ENCODE assay signal across 14 cellular contexts in the genomic region with DNA sequence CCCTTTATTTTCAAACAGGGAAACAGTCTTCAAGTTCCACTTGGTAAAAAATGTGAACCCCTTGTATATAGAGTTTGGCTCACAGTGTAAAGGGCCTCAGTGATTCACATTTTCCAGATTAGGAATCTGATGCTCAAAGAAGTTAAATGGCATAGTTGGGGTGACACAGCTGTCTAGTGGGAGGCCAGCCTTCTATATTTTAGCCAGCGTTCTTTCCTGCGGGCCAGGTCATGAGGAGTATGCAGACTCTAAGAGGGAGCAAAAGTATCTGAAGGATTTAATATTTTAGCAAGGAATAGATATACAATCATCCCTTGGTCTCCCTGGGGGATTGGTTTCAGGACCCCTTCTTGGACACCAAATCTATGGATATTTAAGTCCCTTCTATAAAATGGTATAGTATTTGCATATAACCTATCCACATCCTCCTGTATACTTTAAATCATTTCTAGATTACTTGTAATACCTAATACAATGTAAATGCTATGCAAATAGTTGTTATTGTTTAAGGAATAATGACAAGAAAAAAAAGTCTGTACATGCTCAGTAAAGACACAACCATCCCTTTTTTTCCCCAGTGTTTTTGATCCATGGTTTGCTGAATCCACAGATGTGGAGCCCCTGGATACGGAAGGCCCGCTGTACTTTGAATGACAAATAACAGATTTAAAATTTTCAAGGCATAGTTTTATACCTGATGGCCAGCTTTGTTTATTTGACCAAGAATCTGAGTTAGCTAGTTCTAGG. TPM values are rescaled to one million over a fixed set of nuclear protein-coding genes. Genes with fewer than 3 reads are reported as not detected.
DNase-seq lines count a peak whose midpoint lies in the region; ATAC-seq and TF ChIP-seq lines count a peak whose summit lies in the region.
"Had no signal": no experiment of that assay in that cellular context is flagged by ENCODE, and none has a peak within 500 bp of the region (broad histone marks: within the 10 kb centered on the region; RNA-seq: fewer than 3 reads in every experiment).

No MANE protein-coding gene starts in this region.

- H3K4me3 ChIP-seq in Karpas-422 (ENCODE audit: low read length) (no peak overlapping the region), spleen (peak overlapping the region in 1 of 8 donors; percentile 91)
- H3K4me3 ChIP-seq: adrenal gland, left lung, upper lobe of right lung had no signal

- H2AFZ ChIP-seq in Karpas-422 (ENCODE audit: low read length) = no peak overlapping the region

- TF ChIP-seq CTCF in spleen (IDR thresholded peaks at IDR 0.05 in 8 of 11, conservative IDR thresholded peaks at IDR 0.05 in 3 of 11) = no peak

- H3K9me3 ChIP-seq in Karpas-422 (ENCODE audit: low read length) (no peaks in the 10 kb centered on the region), spleen (no peaks in the 10 kb centered on the region)
- H3K9me3 ChIP-seq: adrenal gland, left lung, upper lobe of right lung had no signal

- peaks cover 26% of the 10 kb centered on the region for H3K79me2 ChIP-seq in Karpas-422 (ENCODE audit: low read length)

- no peak for TF ChIP-seq POLR2A in spleen (IDR thresholded peaks at IDR 0.05)

- intact Hi-C loops in spleen (cut with DNase I; ENCODE audit: low total_unique reads) = no loop called here

- no peaks in the 10 kb centered on the region for H3K9me3 Mint-ChIP-seq in activated T-cell treated with anti-CD3 and anti-CD28 coated beads, Interleukin-2, amount 50 U/mL, for 72 hours
- no peaks in the 10 kb centered on the region for H3K9me3 Mint-ChIP-seq in activated T-helper 17 cell treated with anti-CD3 and anti-CD28 coated beads, Interleukin-2, amount 50 U/mL, for 72 hours

- DNase-seq in activated T-cell treated with anti-CD3 and anti-CD28 coated beads, Interleukin-2, amount 50 U/mL, for 72 hours = no peak
- DNase-seq in activated T-cell treated with anti-CD3 and anti-CD28 coated beads, Interleukin-2, amount 50 U/mL, for 1 hour = no peak
- peak; percentile 47 for DNase-seq in Karpas-422
- no peak for DNase-seq in spleen
- no peak for DNase-seq in NCI-H510A treated with DMSO at 0.1 percent for 48 hours (lab: John Stamatoyannopoulos, UW)
- DNase-seq in stimulated activated CD4-positive, alpha-beta T cell treated with anti-CD3 and anti-CD28 coated beads, Interleukin-2, amount 100 ng/mL, for 48 hours = no peak
- no peak for DNase-seq in substantia nigra (lab: John Stamatoyannopoulos, UW)
- DNase-seq: activated CD4-positive, alpha-beta T cell treated with anti-CD3 and anti-CD28 coated beads for 48 hours; adrenal gland; left lung; NCI-H2029 treated with DMSO at 0.1 percent for 48 hours; NCI-H526; upper lobe of right lung had no signal

- H3K9ac ChIP-seq in Karpas-422 (ENCODE audit: low read length) = no peak overlapping the region

- WGBS in spleen, 5 donors = 55 to 76% (median 59%) methylated on average over 4 of the region's 4 CpGs

- no peaks in the 10 kb centered on the region for H3K27me3 Mint-ChIP-seq in activated T-cell treated with anti-CD3 and anti-CD28 coated beads, Interleukin-2, amount 50 U/mL, for 72 hours (ENCODE audit: low read depth)
- H3K27me3 Mint-ChIP-seq in activated T-helper 17 cell treated with anti-CD3 and anti-CD28 coated beads, Interleukin-2, amount 50 U/mL, for 72 hours = no peaks in the 10 kb centered on the region

- H4K20me1 ChIP-seq in Karpas-422 (ENCODE audit: insufficient read depth, low read depth, low read length) = peaks cover 24% of the 10 kb centered on the region

- H3K4me3 Mint-ChIP-seq in activated T-cell treated with anti-CD3 and anti-CD28 coated beads, Interleukin-2, amount 50 U/mL, for 72 hours = peak overlapping the region; percentile 85 to 98
- H3K4me3 Mint-ChIP-seq in activated T-helper 17 cell treated with anti-CD3 and anti-CD28 coated beads, Interleukin-2, amount 50 U/mL, for 72 hours = peak overlapping the region; percentile 89

- H3K27me3 ChIP-seq in Karpas-422 (ENCODE audit: low read length) (no peaks in the 10 kb centered on the region), spleen (replicated peaks in 1 of 7) (no peaks in the 10 kb centered on the region)
- H3K27me3 ChIP-seq: adrenal gland, left lung, upper lobe of right lung had no signal

- H3K27ac ChIP-seq in Karpas-422 (ENCODE audit: low read length) = peak overlapping the region; percentile 75
- H3K27ac ChIP-seq in spleen = peak overlapping the region in 7 of 8 donors; percentile 11 to 100 (median 97)
- H3K27ac ChIP-seq in substantia nigra (ENCODE audit: low read depth, low read length, poor library complexity, severe bottlenecking) = no peak overlapping the region
- H3K27ac ChIP-seq: adrenal gland, upper lobe of right lung had no signal

- peaks cover 31 to 59% of the 10 kb centered on the region in 2 donors for H3K36me3 Mint-ChIP-seq in activated T-cell treated with anti-CD3 and anti-CD28 coated beads, Interleukin-2, amount 50 U/mL, for 72 hours (ENCODE audit: insufficient read depth in 2 of 2)
- H3K36me3 Mint-ChIP-seq in activated T-helper 17 cell treated with anti-CD3 and anti-CD28 coated beads, Interleukin-2, amount 50 U/mL, for 72 hours (ENCODE audit: low read depth) = peaks cover 68% of the 10 kb centered on the region

- no peak overlapping the region for H3K4me2 ChIP-seq in Karpas-422 (ENCODE audit: low read depth, low read length, poor library complexity, severe bottlenecking)

- H3K27ac Mint-ChIP-seq in activated T-cell treated with anti-CD3 and anti-CD28 coated beads, Interleukin-2, amount 50 U/mL, for 72 hours = peak overlapping the region; percentile 99
- H3K27ac Mint-ChIP-seq in activated T-helper 17 cell treated with anti-CD3 and anti-CD28 coated beads, Interleukin-2, amount 50 U/mL, for 72 hours = peak overlapping the region; percentile 84

- H3K36me3 ChIP-seq in Karpas-422 (ENCODE audit: insufficient read depth, low read length) (peaks cover 54% of the 10 kb centered on the region), spleen (peaks cover 5 to 71% (median 50%) of the 10 kb centered on the region in 6 donors)

- H3K4me1 ChIP-seq in Karpas-422 (ENCODE audit: low read length) (peaks cover 73% of the 10 kb centered on the region), spleen (peaks cover 64 to 100% (median 97%) of the 10 kb centered on the region in 6 donors)

- H3K9me2 ChIP-seq in Karpas-422 (replicated peaks; ENCODE audit: insufficient read depth, low read length) = no peaks in the 10 kb centered on the region

- H3K4me1 Mint-ChIP-seq in activated T-cell treated with anti-CD3 and anti-CD28 coated beads, Interleukin-2, amount 50 U/mL, for 72 hours (ENCODE audit: low read depth) = peaks cover 80% of the 10 kb centered on the region
- H3K4me1 Mint-ChIP-seq in activated T-helper 17 cell treated with anti-CD3 and anti-CD28 coated beads, Interleukin-2, amount 50 U/mL, for 72 hours = peaks cover 68% of the 10 kb centered on the region

- ATAC-seq in activated T-cell treated with anti-CD3 and anti-CD28 coated beads, Interleukin-2, amount 50 U/mL, for 72 hours (replicated peaks in 1 of 2) = no peak
- peak; percentile 16 for ATAC-seq in activated T-helper 17 cell treated with anti-CD3 and anti-CD28 coated beads, Interleukin-2, amount 50 U/mL, for 72 hours (replicated peaks)

RNA-seq across cellular contexts. Expression of gene B2M, which starts 7.0 kb away (rescaled TPM):
- 1,000 to 10,000 TPM; 5,611 to 6,275 TPM for total RNA-seq in activated T-cell treated with anti-CD3 and anti-CD28 coated beads, Interleukin-2, amount 50 U/mL, for 72 hours
- 2,186 and 3,959 TPM in 2 replicates for total RNA-seq in Karpas-422 (2014; rRNA removed; shearing (Covaris generic); ENCODE audit: low replicate concordance)
- total RNA-seq in activated T-helper 17 cell treated with anti-CD3 and anti-CD28 coated beads, Interleukin-2, amount 50 U/mL, for 72 hours = 1,000 to 10,000 TPM; 4,659 to 6,253 TPM
- total RNA-seq in spleen = over 10,000 TPM in 1 of 7 donors, 1,000 to 10,000 TPM in 6; 5,238 to 10,333 (median 6,268) TPM
- polyA plus RNA-seq in spleen = 1,000 to 10,000 TPM; 3,969 to 5,676 (median 5,369) TPM

RNA-seq across cellular contexts. Expression of gene PATL2, which starts 7.2 kb away (rescaled TPM):
- total RNA-seq in activated T-cell treated with anti-CD3 and anti-CD28 coated beads, Interleukin-2, amount 50 U/mL, for 72 hours = 10 to 100 TPM; 50.8 to 52.9 TPM
- 1.0 and 5.0 TPM in 2 replicates for total RNA-seq in Karpas-422 (2014; rRNA removed; shearing (Covaris generic); ENCODE audit: low replicate concordance)
- 10 to 100 TPM in 1 of 2 donors, 1 to 10 TPM in 1; 7.9 to 38.5 TPM for total RNA-seq in activated T-helper 17 cell treated with anti-CD3 and anti-CD28 coated beads, Interleukin-2, amount 50 U/mL, for 72 hours
- 10 to 100 TPM; 17.0 to 36.9 (median 28.3) TPM for total RNA-seq in spleen
- polyA plus RNA-seq in spleen = 10 to 100 TPM; 26.0 to 64.2 (median 35.6) TPM

RNA-seq across cellular contexts. Expression of gene TRIM69, which starts 18.0 kb away (rescaled TPM):
- 10 to 100 TPM; 86.1 to 92.9 TPM for total RNA-seq in activated T-cell treated with anti-CD3 and anti-CD28 coated beads, Interleukin-2, amount 50 U/mL, for 72 hours
- total RNA-seq in Karpas-422 (2014; rRNA removed; shearing (Covaris generic); ENCODE audit: low replicate concordance) = 22.7 and 26.0 TPM in 2 replicates
- 100 to 1,000 TPM in 1 of 2 donors, 10 to 100 TPM in 1; 40.3 to 100 TPM for total RNA-seq in activated T-helper 17 cell treated with anti-CD3 and anti-CD28 coated beads, Interleukin-2, amount 50 U/mL, for 72 hours
- total RNA-seq in spleen = 10 to 100 TPM; 24.7 to 54.9 (median 46.9) TPM
- polyA plus RNA-seq in spleen = 10 to 100 TPM; 16.4 to 44.5 (median 22.3) TPM

RNA-seq across cellular contexts. Expression of gene SPG11, which starts 54.9 kb away (rescaled TPM):
- 100 to 1,000 TPM; 127 to 134 TPM for total RNA-seq in activated T-cell treated with anti-CD3 and anti-CD28 coated beads, Interleukin-2, amount 50 U/mL, for 72 hours
- total RNA-seq in Karpas-422 (2014; rRNA removed; shearing (Covaris generic); ENCODE audit: low replicate concordance) = 80.6 and 123 TPM in 2 replicates
- total RNA-seq in activated T-helper 17 cell treated with anti-CD3 and anti-CD28 coated beads, Interleukin-2, amount 50 U/mL, for 72 hours = 10 to 100 TPM; 55.7 to 98.4 TPM
- 100 to 1,000 TPM; 119 to 218 (median 143) TPM for total RNA-seq in spleen
- polyA plus RNA-seq in spleen = 10 to 100 TPM; 37.4 to 53.2 (median 41.2) TPM
